ENCODE assay signal across 18 cellular contexts in genomic region chrX:11702965-11703631, GRCh38. TPM values are rescaled to one million over a fixed set of nuclear protein-coding genes. Genes with fewer than 3 reads are reported as not detected.
DNase-seq lines count a peak whose midpoint lies in the region; ATAC-seq and TF ChIP-seq lines count a peak whose summit lies in the region.
"Had no signal": no experiment of that assay in that cellular context is flagged by ENCODE, and none has a peak within 500 bp of the region (broad histone marks: within the 10 kb centered on the region; RNA-seq: fewer than 3 reads in every experiment).

No MANE protein-coding gene starts in this region.

- intact Hi-C loops in activated CD4-positive, alpha-beta T cell treated with anti-CD3 and anti-CD28 coated beads for 36 hours (cut with DNase I, micrococcal nuclease), result no loop called here

- DNase-seq in activated CD4-positive, alpha-beta T cell treated with anti-CD3 and anti-CD28 coated beads, Interleukin-2, amount 10 ng/mL, durations not matched to agents 7 days and 5 days, result no peak
- no peak for DNase-seq in activated CD4-positive, alpha-beta T cell treated with anti-CD3 and anti-CD28 coated beads for 36 hours
- DNase-seq in T-helper 17 cell, result no peak
- DNase-seq in nephron progenitor cell, result no peak
- no peak for DNase-seq in CD1c-positive myeloid dendritic cell (ENCODE audit: extremely low spot score)
- DNase-seq: CD4-positive, alpha-beta T cell; CD8-positive, alpha-beta memory T cell; DMS 273 treated with DMSO at 0.1 percent for 48 hours; DMS79; EL; GDM1; GOT3; HFFc6 had no signal

- no peaks in the 10 kb centered on the region for H3K36me3 Mint-ChIP-seq in activated CD4-positive, alpha-beta T cell treated with anti-CD3 and anti-CD28 coated beads, Interleukin-2, amount 10 ng/mL, durations not matched to agents 7 days and 5 days (ENCODE audit: low read depth)
- no peaks in the 10 kb centered on the region for H3K36me3 Mint-ChIP-seq in activated CD4-positive, alpha-beta T cell treated with anti-CD3 and anti-CD28 coated beads for 36 hours (ENCODE audit: low read depth)
- H3K36me3 Mint-ChIP-seq in T-helper 17 cell (ENCODE audit: low read depth) (no peaks in the 10 kb centered on the region), nephron progenitor cell (ENCODE audit: low read depth) (no peaks in the 10 kb centered on the region)
- H3K36me3 Mint-ChIP-seq: CD8-positive, alpha-beta memory T cell had no signal

- no peak overlapping the region for H3K4me3 Mint-ChIP-seq in activated CD4-positive, alpha-beta T cell treated with anti-CD3 and anti-CD28 coated beads, Interleukin-2, amount 10 ng/mL, durations not matched to agents 7 days and 5 days
- H3K4me3 Mint-ChIP-seq in activated CD4-positive, alpha-beta T cell treated with anti-CD3 and anti-CD28 coated beads for 36 hours, result no peak overlapping the region
- H3K4me3 Mint-ChIP-seq in T-helper 17 cell (no peak overlapping the region), nephron progenitor cell (no peak overlapping the region)
- H3K4me3 Mint-ChIP-seq: B cell; CD4-positive, alpha-beta T cell; CD8-positive, alpha-beta memory T cell; HFFc6 had no signal

- no peaks in the 10 kb centered on the region for H3K9me3 Mint-ChIP-seq in activated CD4-positive, alpha-beta T cell treated with anti-CD3 and anti-CD28 coated beads, Interleukin-2, amount 10 ng/mL, durations not matched to agents 7 days and 5 days
- H3K9me3 Mint-ChIP-seq in activated CD4-positive, alpha-beta T cell treated with anti-CD3 and anti-CD28 coated beads for 36 hours (ENCODE audit: low read depth), result no peaks in the 10 kb centered on the region
- H3K9me3 Mint-ChIP-seq in nephron progenitor cell, result peaks cover 48% of the 10 kb centered on the region
- H3K9me3 Mint-ChIP-seq: CD4-positive, alpha-beta T cell; CD8-positive, alpha-beta memory T cell; HFFc6 had no signal

- no peaks in the 10 kb centered on the region for H3K27me3 Mint-ChIP-seq in activated CD4-positive, alpha-beta T cell treated with anti-CD3 and anti-CD28 coated beads, Interleukin-2, amount 10 ng/mL, durations not matched to agents 7 days and 5 days
- H3K27me3 Mint-ChIP-seq in activated CD4-positive, alpha-beta T cell treated with anti-CD3 and anti-CD28 coated beads for 36 hours, result no peaks in the 10 kb centered on the region
- peaks cover 13% of the 10 kb centered on the region for H3K27me3 Mint-ChIP-seq in T-helper 17 cell
- H3K27me3 Mint-ChIP-seq in nephron progenitor cell (ENCODE audit: low read depth, poor library complexity), result peaks cover 4% of the 10 kb centered on the region
- H3K27me3 Mint-ChIP-seq: CD4-positive, alpha-beta T cell had no signal

- no peaks in the 10 kb centered on the region for H3K9me3 ChIP-seq in T-helper 17 cell (ENCODE audit: control insufficient read depth, low read length, poor library complexity, severe bottlenecking)
- H3K9me3 ChIP-seq: BLaER1, HAP-1 had no signal

- ATAC-seq in activated CD4-positive, alpha-beta T cell treated with anti-CD3 and anti-CD28 coated beads for 36 hours, result no peak
- ATAC-seq in T-helper 17 cell (no peak), GM19467 (IDR thresholded peaks at IDR 0.05; ENCODE audit: unreplicated experiment) (no peak)
- ATAC-seq: GM12878 had no signal

- POLR2A ChIA-PET in activated CD4-positive, alpha-beta T cell treated with anti-CD3 and anti-CD28 coated beads, Interleukin-2, amount 10 ng/mL, durations not matched to agents 7 days and 5 days (lab: Charles Lee), result no interaction called here
- POLR2A ChIA-PET in activated CD4-positive, alpha-beta T cell treated with anti-CD3 and anti-CD28 coated beads for 36 hours (lab: Charles Lee), result no interaction called here

- CTCF ChIA-PET in activated CD4-positive, alpha-beta T cell treated with anti-CD3 and anti-CD28 coated beads, Interleukin-2, amount 10 ng/mL, durations not matched to agents 7 days and 5 days (lab: Charles Lee), result no interaction called here
- CTCF ChIA-PET in activated CD4-positive, alpha-beta T cell treated with anti-CD3 and anti-CD28 coated beads for 36 hours (lab: Charles Lee), result no interaction called here

- H3K4me1 Mint-ChIP-seq in activated CD4-positive, alpha-beta T cell treated with anti-CD3 and anti-CD28 coated beads, Interleukin-2, amount 10 ng/mL, durations not matched to agents 7 days and 5 days, result no peaks in the 10 kb centered on the region
- no peaks in the 10 kb centered on the region for H3K4me1 Mint-ChIP-seq in activated CD4-positive, alpha-beta T cell treated with anti-CD3 and anti-CD28 coated beads for 36 hours
- H3K4me1 Mint-ChIP-seq in T-helper 17 cell, result no peaks in the 10 kb centered on the region
- H3K4me1 Mint-ChIP-seq in nephron progenitor cell, result peaks cover 12% of the 10 kb centered on the region
- H3K4me1 Mint-ChIP-seq: B cell; CD8-positive, alpha-beta memory T cell had no signal

- H3K27ac Mint-ChIP-seq in activated CD4-positive, alpha-beta T cell treated with anti-CD3 and anti-CD28 coated beads, Interleukin-2, amount 10 ng/mL, durations not matched to agents 7 days and 5 days, result peak overlapping the region; percentile 57
- H3K27ac Mint-ChIP-seq in activated CD4-positive, alpha-beta T cell treated with anti-CD3 and anti-CD28 coated beads for 36 hours, result no peak overlapping the region
- peak overlapping the region; percentile 14 for H3K27ac Mint-ChIP-seq in T-helper 17 cell
- H3K27ac Mint-ChIP-seq in nephron progenitor cell, result peak overlapping the region; percentile 59
- H3K27ac Mint-ChIP-seq: B cell; CD4-positive, alpha-beta T cell; CD8-positive, alpha-beta memory T cell; HFFc6 had no signal

- no peak for TF ChIP-seq CTCF in nephron progenitor cell (IDR thresholded peaks at IDR 0.05)

RNA-seq across cellular contexts. Expression of gene ARHGAP6, which starts 37.4 kb away (rescaled TPM):
- not detected for total RNA-seq in activated CD4-positive, alpha-beta T cell treated with anti-CD3 and anti-CD28 coated beads, Interleukin-2, amount 10 ng/mL, durations not matched to agents 7 days and 5 days
- total RNA-seq in activated CD4-positive, alpha-beta T cell treated with anti-CD3 and anti-CD28 coated beads for 36 hours, result not detected
- 10 to 100 TPM in 1 of 2 donors, under 1 TPM in 1; 0.30 to 16.1 TPM for total RNA-seq in T-helper 17 cell
- total RNA-seq: CD4-positive, alpha-beta T cell; CD8-positive, alpha-beta memory T cell had no signal

RNA-seq across cellular contexts. Expression of gene MSL3, which starts 54.9 kb away (rescaled TPM):
- total RNA-seq in activated CD4-positive, alpha-beta T cell treated with anti-CD3 and anti-CD28 coated beads, Interleukin-2, amount 10 ng/mL, durations not matched to agents 7 days and 5 days, result 10 to 100 TPM; 73.5 to 74.5 TPM
- total RNA-seq in activated CD4-positive, alpha-beta T cell treated with anti-CD3 and anti-CD28 coated beads for 36 hours, result 10 to 100 TPM; 51.6 to 54.2 TPM
- 10 to 100 TPM; 86.2 to 86.3 TPM for total RNA-seq in T-helper 17 cell
